14 cellular contexts compared by ENCODE assay signal in genomic region chr3:27507515-27508266, GRCh38. TPM values are rescaled to one million over a fixed set of nuclear protein-coding genes. Genes with fewer than 3 reads are reported as not detected.
DNase-seq lines count a peak whose midpoint lies in the region; ATAC-seq, FAIRE-seq and TF ChIP-seq lines count a peak whose summit lies in the region.
"Had no signal": no experiment of that assay in that cellular context is flagged by ENCODE, and none has a peak within 500 bp of the region (broad histone marks: within the 10 kb centered on the region; RNA-seq: fewer than 3 reads in every experiment).

No MANE protein-coding gene starts in this region.

- CTCF ChIA-PET in RWPE1 (lab: Yijun Ruan, JAX): no interaction called here

- POLR2A ChIA-PET in RWPE1 (lab: Yijun Ruan, JAX; ENCODE audit: low non-redundant PET): no interaction called here

- DNase-seq in SIG-M5 treated with dmso at 0.1 percent for 504 hours (lab: John Stamatoyannopoulos, UW; ENCODE audit: unreplicated experiment) (peak; percentile 16), SIG-M5 (lab: John Stamatoyannopoulos, UW) (no peak), RWPE1 (ENCODE audit: low spot score) (peak; percentile 38), SJCRH30 (no peak), tibial artery (no peak), AG08396 (ENCODE audit: low spot score) (no peak)
- DNase-seq: activated naive CD8-positive, alpha-beta T cell treated with anti-CD3 and anti-CD28 coated beads, Interleukin-2, amount 50 U/mL, for 24 hours; left ventricle myocardium inferior; NCI-H526; spleen had no signal

- FAIRE-seq in islet of Langerhans (lab: Jason Lieb, UNC): peak; percentile 68

- H3K27me3 ChIP-seq in SJCRH30 (no peaks in the 10 kb centered on the region), tibial artery (no peaks in the 10 kb centered on the region)
- H3K27me3 ChIP-seq: neutrophil, spleen had no signal

- H3K36me3 ChIP-seq in SJCRH30 (no peaks in the 10 kb centered on the region), tibial artery (no peaks in the 10 kb centered on the region)
- H3K36me3 ChIP-seq: left ventricle myocardium inferior, neutrophil, spleen had no signal

- intact Hi-C loops in tibial artery (cut with DNase I; ENCODE audit: low total_unique reads): no loop called here

- peaks cover 13% of the 10 kb centered on the region for H3K4me1 ChIP-seq in SJCRH30
- peaks cover 0 to 31% (median 7%) of the 10 kb centered on the region in 4 donors for H3K4me1 ChIP-seq in tibial artery
- H3K4me1 ChIP-seq: left ventricle myocardium inferior had no signal

- no peak overlapping the region for H3K4me3 ChIP-seq in SJCRH30
- H3K4me3 ChIP-seq in tibial artery: no peak overlapping the region
- H3K4me3 ChIP-seq: left ventricle myocardium inferior, spleen had no signal

- TF ChIP-seq CTCF in RWPE1 (conservative IDR thresholded peaks at IDR 0.05; ENCODE audit: low read depth) (no peak), tibial artery (IDR thresholded peaks at IDR 0.05) (no peak)

- no peak for ATAC-seq in HG03469 (IDR thresholded peaks at IDR 0.05; ENCODE audit: unreplicated experiment)
- ATAC-seq: activated naive CD8-positive, alpha-beta T cell treated with anti-CD3 and anti-CD28 coated beads, Interleukin-2, amount 50 U/mL, for 24 hours had no signal

- H3K9me3 ChIP-seq in SJCRH30 (replicated peaks): no peaks in the 10 kb centered on the region
- H3K9me3 ChIP-seq in tibial artery: no peaks in the 10 kb centered on the region
- H3K9me3 ChIP-seq: left ventricle myocardium inferior, neutrophil, spleen had no signal

- H3K27ac ChIP-seq in RWPE1: no peak overlapping the region; the same call in 1 of the 2 replicates
- no peak overlapping the region for H3K27ac ChIP-seq in SJCRH30
- H3K27ac ChIP-seq in tibial artery: no peak overlapping the region
- H3K27ac ChIP-seq: left ventricle myocardium inferior, neutrophil, spleen, VCaP had no signal

RNA-seq across cellular contexts. Expression of gene SLC4A7, which starts 23.5 kb away (rescaled TPM):
- 59.5 and 71.5 TPM in 2 replicates for total RNA-seq in SJCRH30 (2014; rRNA removed; shearing (Covaris generic))

Comparison
In these comparisons a context has a peak if more than half of its experiments do, and no peak if none do; other contexts are left out.
1. DNase-seq: peak in SIG-M5 treated with dmso at 0.1 percent for 504 hours (single experiment) and RWPE1 (single experiment); none in SIG-M5 (single experiment), SJCRH30 (0 of 2), tibial artery (0 of 2) and AG08396 (single experiment).